Comparison of ENCODE assay signal across 9 cellular contexts in genomic region chr1:247357781-247358211, GRCh38. TPM values are rescaled to one million over a fixed set of nuclear protein-coding genes. Genes with fewer than 3 reads are reported as not detected.
DNase-seq lines count a peak whose midpoint lies in the region; ATAC-seq and TF ChIP-seq lines count a peak whose summit lies in the region.
"Had no signal": no experiment of that assay in that cellular context is flagged by ENCODE, and none has a peak within 500 bp of the region (broad histone marks: within the 10 kb centered on the region; RNA-seq: fewer than 3 reads in every experiment).

No MANE protein-coding gene starts in this region.

- H3K9ac ChIP-seq in fibroblast of lung (ENCODE audit: insufficient read depth, low read length): no peak overlapping the region

- CTCF ChIA-PET in MCF 10A (lab: Yijun Ruan, JAX): interaction anchor here (0.9 to 2.8 kb wide), 4 partner anchors 11 to 32 kb away, joined by 3 to 9 read pairs (median 5); no protein-coding TSS in a partner anchor

- POLR2A ChIA-PET in MCF 10A (lab: Yijun Ruan, JAX): interaction anchor here (1.2 to 1.3 kb wide), 3 partner anchors 15 to 147 kb away, joined by 3 to 5 read pairs (median 4); no protein-coding TSS in a partner anchor

- H3K79me2 ChIP-seq in fibroblast of lung (ENCODE audit: control insufficient read depth, insufficient read depth, low read length): no peaks in the 10 kb centered on the region

- H3K36me3 Mint-ChIP-seq in MCF 10A (ENCODE audit: insufficient read depth, unreplicated experiment): peaks cover 8% of the 10 kb centered on the region

- no peak overlapping the region for H3K4me3 ChIP-seq in breast epithelium
- no peak overlapping the region for H3K4me3 ChIP-seq in fibroblast of lung (replicated peaks in 1 of 4; ENCODE audit: control extremely low read depth in 1 of 4, insufficient read depth in 1 of 4, low read depth in 3 of 4, low read length in 4 of 4)
- H3K4me3 ChIP-seq in vagina: no peak overlapping the region
- H3K4me3 ChIP-seq: SJSA1 had no signal

- BruUV-seq in MCF 10A (replicated peaks; lab: Mats Ljungman, UMichigan): no TSS peak

- H3K36me3 ChIP-seq in breast epithelium (no peaks in the 10 kb centered on the region), fibroblast of lung (ENCODE audit: control insufficient read depth, insufficient read depth, low read length) (no peaks in the 10 kb centered on the region), vagina (no peaks in the 10 kb centered on the region)
- H3K36me3 ChIP-seq: SJSA1 had no signal

- no peaks in the 10 kb centered on the region for H3K9me3 Mint-ChIP-seq in MCF 10A (ENCODE audit: unreplicated experiment)

- H3K4me1 ChIP-seq in breast epithelium: no peaks in the 10 kb centered on the region
- peaks cover 9% of the 10 kb centered on the region for H3K4me1 ChIP-seq in fibroblast of lung (ENCODE audit: control insufficient read depth, extremely low read depth, insufficient read depth, low read length)
- peaks cover 40% of the 10 kb centered on the region for H3K4me1 ChIP-seq in vagina

- H3K9me3 ChIP-seq in breast epithelium (no peaks in the 10 kb centered on the region), fibroblast of lung (ENCODE audit: control insufficient read depth, insufficient read depth, low read depth, low read length) (no peaks in the 10 kb centered on the region), vagina (no peaks in the 10 kb centered on the region)
- H3K9me3 ChIP-seq: SJSA1 had no signal

- no peaks in the 10 kb centered on the region for H4K20me1 ChIP-seq in fibroblast of lung (ENCODE audit: control insufficient read depth, extremely low read depth, insufficient read depth, low read length)

- H3K4me1 Mint-ChIP-seq in MCF 10A (ENCODE audit: insufficient read depth, unreplicated experiment): peaks cover 10% of the 10 kb centered on the region

- peak; percentile 90 for DNase-seq in MCF 10A (ENCODE audit: unreplicated experiment)
- no peak for DNase-seq in breast epithelium (ENCODE audit: low spot score in 2 of 2)
- DNase-seq in fibroblast of lung (ENCODE audit: low read depth in 2 of 2): peak; percentile 70 to 86
- no peak for DNase-seq in vagina (ENCODE audit: extremely low spot score in 2 of 2)
- no peak for DNase-seq in activated effector memory CD4-positive, alpha-beta T cell treated with anti-CD3 and anti-CD28 coated beads, Interleukin-2, amount 50 U/mL, for 16 hours
- no peak for DNase-seq in pons (ENCODE audit: low spot score)
- no peak for DNase-seq in NCI-H1092 treated with DMSO at 0.1 percent for 48 hours (lab: John Stamatoyannopoulos, UW)

- H2AFZ ChIP-seq in fibroblast of lung (ENCODE audit: low read length): no peak overlapping the region

- H3K27me3 ChIP-seq in breast epithelium: no peaks in the 10 kb centered on the region
- H3K27me3 ChIP-seq in fibroblast of lung (ENCODE audit: control insufficient read depth, insufficient read depth, low read length): no peaks in the 10 kb centered on the region
- no peaks in the 10 kb centered on the region for H3K27me3 ChIP-seq in vagina
- H3K27me3 ChIP-seq: SJSA1 had no signal

- peak overlapping the region in 1 of 2 donors; percentile 61 for H3K27ac ChIP-seq in breast epithelium
- peak overlapping the region; percentile 81 for H3K27ac ChIP-seq in fibroblast of lung (ENCODE audit: insufficient read depth, low read length)
- peak overlapping the region; percentile 62 for H3K27ac ChIP-seq in vagina
- H3K27ac ChIP-seq: SJSA1 had no signal

- no peak overlapping the region for H3K4me3 Mint-ChIP-seq in MCF 10A (ENCODE audit: unreplicated experiment)

- TF ChIP-seq CTCF in MCF 10A (IDR thresholded peaks at IDR 0.05; ENCODE audit: unreplicated experiment): no peak
- no peak for TF ChIP-seq CTCF in breast epithelium (IDR thresholded peaks at IDR 0.05)
- TF ChIP-seq CTCF in fibroblast of lung (conservative IDR thresholded peaks at IDR 0.05 in 1 of 2, IDR thresholded peaks at IDR 0.05 in 1 of 2; ENCODE audit: low read depth in 1 of 2, low read length in 2 of 2): no peak
- no peak for TF ChIP-seq CTCF in vagina (IDR thresholded peaks at IDR 0.05)

- peak; percentile 77 for ATAC-seq in HG03045 (IDR thresholded peaks at IDR 0.05; ENCODE audit: unreplicated experiment)

- TF ChIP-seq POLR2A in breast epithelium (IDR thresholded peaks at IDR 0.05) (no peak), vagina (IDR thresholded peaks at IDR 0.05) (no peak)

- intact Hi-C loops in MCF 10A (cut with micrococcal nuclease): no loop called here
- intact Hi-C loops in breast epithelium (cut with DNase I; ENCODE audit: low total_unique reads): no loop called here
- intact Hi-C loops in vagina (cut with DNase I): no loop called here

- H3K27ac Mint-ChIP-seq in MCF 10A (ENCODE audit: low read depth, unreplicated experiment): no peak overlapping the region

- peak overlapping the region; percentile 19 for H3K4me2 ChIP-seq in fibroblast of lung (ENCODE audit: extremely low read depth, insufficient read depth, low read length)

- H3K27me3 Mint-ChIP-seq in MCF 10A (ENCODE audit: insufficient read depth, unreplicated experiment): no peaks in the 10 kb centered on the region

RNA-seq across cellular contexts. Expression of gene ZNF496, which starts 26.1 kb away (rescaled TPM):
- total RNA-seq in MCF 10A (2022): 58.0 and 67.2 TPM in 2 replicates
- total RNA-seq in breast epithelium: 10 to 100 TPM; 29.4 to 39.4 (median 31.1) TPM
- total RNA-seq in fibroblast of lung: 17.7 and 20.0 TPM in 2 replicates
- polyA plus RNA-seq in fibroblast of lung: 10.0 and 10.6 TPM in 2 replicates
- polyA plus RNA-seq in fibroblast of lung (2012): 13.0 and 14.2 TPM in 2 replicates
- 23.0 and 25.8 TPM in 2 replicates for polyA minus RNA-seq in fibroblast of lung (ENCODE audit: low replicate concordance)
- total RNA-seq in vagina: 39.0 TPM

RNA-seq across cellular contexts. Expression of gene NLRP3, which starts 58.2 kb away (rescaled TPM):
- total RNA-seq in MCF 10A (2022) (0.16 and 0.42 TPM in 2 replicates), breast epithelium (1 to 10 TPM in 2 of 3 donors, under 1 TPM in 1; 0.66 to 7.8 (median 3.2) TPM), fibroblast of lung (under 0.01 TPM in 1 of 2 replicates, not detected in the other), vagina (1.7 TPM)
- 0.07 and 0.08 TPM in 2 replicates for polyA plus RNA-seq in fibroblast of lung
- 0.08 TPM in 1 of 2 replicates, not detected in the other for polyA plus RNA-seq in fibroblast of lung (2012)
- not detected in 2 replicates for polyA minus RNA-seq in fibroblast of lung (ENCODE audit: low replicate concordance)

Comparison
In these comparisons a context has a peak if more than half of its experiments do, and no peak if none do; other contexts are left out.
1. DNase-seq: peak in MCF 10A (single experiment) and fibroblast of lung (2 of 2); none in breast epithelium (0 of 2), vagina (0 of 2), activated effector memory CD4-positive, alpha-beta T cell treated with anti-CD3 and anti-CD28 coated beads, Interleukin-2, amount 50 U/mL, for 16 hours (single experiment), pons (single experiment) and NCI-H1092 treated with DMSO at 0.1 percent for 48 hours (single experiment).